ENCODE assay signal across 18 cellular contexts in genomic region chr14:48586099-48586498, GRCh38.
A peak's percentile ranks its signal among the peaks of the same experiment; 100 is the strongest.
DNase-seq lines count a peak whose midpoint lies in the region; ATAC-seq and TF ChIP-seq lines count a peak whose summit lies in the region.
"Had no signal": no experiment of that assay in that cellular context is flagged by ENCODE, and none has a peak within 500 bp of the region (broad histone marks: within the 10 kb centered on the region; RNA-seq: fewer than 3 reads in every experiment).

No MANE protein-coding gene starts in this region.

- no peak overlapping the region for H3K9ac ChIP-seq in endodermal cell (ENCODE audit: extremely low read depth, low read length, poor library complexity, severe bottlenecking)

- peak; percentile 41 for DNase-seq in DMS53 (lab: John Stamatoyannopoulos, UW)
- no peak for DNase-seq in DMS53 treated with DMSO at 0.1 percent for 48 hours (lab: John Stamatoyannopoulos, UW; ENCODE audit: unreplicated experiment)
- DNase-seq in NCI-H345 (lab: John Stamatoyannopoulos, UW) = peak; percentile 63
- DNase-seq in endodermal cell = peak; percentile 50
- DNase-seq in NCI-H446 treated with DMSO at 0.1 percent for 48 hours (lab: John Stamatoyannopoulos, UW) = no peak
- no peak for DNase-seq in HuH-7.5 (ENCODE audit: low spot score)
- DNase-seq: CD8-positive, alpha-beta T cell; COR-L47; DMS153; GF-D8; GOT3; IMR-90; KBM-7 had no signal

- H3K9me3 Mint-ChIP-seq in endodermal cell = no peaks in the 10 kb centered on the region
- H3K9me3 Mint-ChIP-seq: CD8-positive, alpha-beta T cell had no signal

- H3K36me3 Mint-ChIP-seq in endodermal cell (ENCODE audit: low read depth) = no peaks in the 10 kb centered on the region
- H3K36me3 Mint-ChIP-seq: CD14-positive monocyte; CD8-positive, alpha-beta T cell had no signal

- no peak overlapping the region for H3K27ac ChIP-seq in endodermal cell (ENCODE audit: low read depth, low read length)
- H3K27ac ChIP-seq: 22Rv1 had no signal

- H3K27me3 Mint-ChIP-seq in endodermal cell (ENCODE audit: insufficient read depth) = no peaks in the 10 kb centered on the region

- peak overlapping the region; percentile 25 for H3K4me3 ChIP-seq in endodermal cell (ENCODE audit: low read length)
- H3K4me3 ChIP-seq: HAP-1 had no signal

- H3K9me3 ChIP-seq in endodermal cell (ENCODE audit: control insufficient read depth, low read length) = no peaks in the 10 kb centered on the region
- H3K9me3 ChIP-seq: HAP-1 had no signal

- H3K36me3 ChIP-seq in endodermal cell (ENCODE audit: control insufficient read depth, insufficient read depth, low read length) = no peaks in the 10 kb centered on the region
- H3K36me3 ChIP-seq: HAP-1 had no signal

- peaks cover 41% of the 10 kb centered on the region for H3K4me1 Mint-ChIP-seq in endodermal cell
- H3K4me1 Mint-ChIP-seq: CD14-positive monocyte had no signal

- ATAC-seq in HG03457 (IDR thresholded peaks at IDR 0.05; ENCODE audit: unreplicated experiment) (no peak), HG03280 (IDR thresholded peaks at IDR 0.05; ENCODE audit: unreplicated experiment) (no peak)
- ATAC-seq: CD8-positive, alpha-beta T cell had no signal

- WGBS in endodermal cell (ENCODE audit: insufficient coverage in 1 of 2, insufficient read length in 1 of 2), 2 experiments = 58 to 83% methylated on average over 1 of the region's 1 CpG

- TF ChIP-seq CTCF in endodermal cell (conservative IDR thresholded peaks at IDR 0.05) = no peak

- peak overlapping the region; percentile 6 for H3K4me3 Mint-ChIP-seq in endodermal cell
- H3K4me3 Mint-ChIP-seq: CD14-positive monocyte; CD8-positive, alpha-beta T cell had no signal

- peak overlapping the region; percentile 33 for H3K27ac Mint-ChIP-seq in endodermal cell
- H3K27ac Mint-ChIP-seq: CD14-positive monocyte; CD8-positive, alpha-beta T cell had no signal

- H3K27me3 ChIP-seq in endodermal cell (ENCODE audit: control insufficient read depth, insufficient read depth, low read length, poor library complexity, severe bottlenecking) = no peaks in the 10 kb centered on the region

- peaks cover 11% of the 10 kb centered on the region for H3K4me1 ChIP-seq in endodermal cell (ENCODE audit: control insufficient read depth, insufficient read depth, low read length)
- H3K4me1 ChIP-seq: HAP-1 had no signal

Comparison
In these comparisons a context has a peak if more than half of its experiments do, and no peak if none do; other contexts are left out.
1. DNase-seq: peak in DMS53 (single experiment), NCI-H345 (single experiment) and endodermal cell (single experiment); none in DMS53 treated with DMSO at 0.1 percent for 48 hours (single experiment), NCI-H446 treated with DMSO at 0.1 percent for 48 hours (single experiment) and HuH-7.5 (single experiment).